ENCODE assay signal across 2 cellular contexts in genomic region chr2:186798604-186799003, GRCh38. TPM values are rescaled to one million over a fixed set of nuclear protein-coding genes. Genes with fewer than 3 reads are reported as not detected.
"Had no signal": no experiment of that assay in that cellular context is flagged by ENCODE, and none has a peak within 500 bp of the region (broad histone marks: within the 10 kb centered on the region; RNA-seq: fewer than 3 reads in every experiment).

No MANE protein-coding gene starts in this region.

RNA-seq across cellular contexts. Expression of gene ZSWIM2, which starts 50.4 kb away (rescaled TPM):
- total RNA-seq: G401, GM12878 had no signal
- polyA plus RNA-seq: GM12878 had no signal
